ENCODE assay signal across 10 cellular contexts in genomic region chr2:202149155-202149762, GRCh38.
A peak's percentile ranks its signal among the peaks of the same experiment; 100 is the strongest.
DNase-seq lines count a peak whose midpoint lies in the region; FAIRE-seq and TF ChIP-seq lines count a peak whose summit lies in the region.
"Had no signal": no experiment of that assay in that cellular context is flagged by ENCODE, and none has a peak within 500 bp of the region (broad histone marks: within the 10 kb centered on the region; RNA-seq: fewer than 3 reads in every experiment).

No MANE protein-coding gene starts in this region.

- no peak overlapping the region for H3K27ac ChIP-seq in iPS-18a (ENCODE audit: low read length)
- no peak overlapping the region for H3K27ac ChIP-seq in effector memory CD4-positive, alpha-beta T cell (ENCODE audit: insufficient read depth, low read length, poor library complexity, severe bottlenecking)

- TF ChIP-seq POLR2A in GM12892 (IDR thresholded peaks at IDR 0.05; ENCODE audit: low read depth, low read length): no peak

- no peaks in the 10 kb centered on the region for H3K9me3 ChIP-seq in iPS-18a (ENCODE audit: control insufficient read depth, low read depth, low read length)
- H3K9me3 ChIP-seq in effector memory CD4-positive, alpha-beta T cell (ENCODE audit: control insufficient read depth, low read length): no peaks in the 10 kb centered on the region

- H3K4me1 ChIP-seq in iPS-18a (ENCODE audit: control insufficient read depth, low read depth, low read length): peaks cover 26% of the 10 kb centered on the region
- H3K4me1 ChIP-seq in effector memory CD4-positive, alpha-beta T cell (ENCODE audit: control insufficient read depth, insufficient read depth, low read length, poor library complexity, severe bottlenecking): no peaks in the 10 kb centered on the region

- peak; percentile 20 for DNase-seq in Daoy (ENCODE audit: low read depth)
- peak; percentile 17 to 90 for DNase-seq in cardiac fibroblast (ENCODE audit: low read depth in 2 of 2)
- peak; percentile 52 for DNase-seq in putamen (ENCODE audit: low spot score)
- DNase-seq in NOMO-1 treated with DMSO at 0.1 percent for 48 hours (lab: John Stamatoyannopoulos, UW; ENCODE audit: unreplicated experiment): no peak
- no peak for DNase-seq in GM12892 (ENCODE audit: insufficient read length)
- no peak for DNase-seq in effector memory CD4-positive, alpha-beta T cell
- DNase-seq in activated CD4-positive, alpha-beta T cell treated with anti-CD3 and anti-CD28 coated beads, Interleukin-2, amount 50 U/mL, for 1 hour: no peak
- DNase-seq: activated CD8-positive, alpha-beta T cell treated with anti-CD3 and anti-CD28 coated beads, Interleukin-2, amount 10 ng/mL, durations not matched to agents 7 days and 5 days; NCI-H1048 had no signal

- no peak overlapping the region for H3K4me3 ChIP-seq in cardiac fibroblast (replicated peaks in 1 of 2; ENCODE audit: low read depth in 2 of 2, low read length in 2 of 2)
- H3K4me3 ChIP-seq in iPS-18a (ENCODE audit: low read length): peak overlapping the region; percentile 17
- H3K4me3 ChIP-seq in effector memory CD4-positive, alpha-beta T cell (ENCODE audit: insufficient read depth, low read depth, low read length, poor library complexity, severe bottlenecking): no peak overlapping the region

- H3K27me3 ChIP-seq in iPS-18a (ENCODE audit: control insufficient read depth, insufficient read depth, low read length): no peaks in the 10 kb centered on the region
- no peaks in the 10 kb centered on the region for H3K27me3 ChIP-seq in effector memory CD4-positive, alpha-beta T cell (replicated peaks; ENCODE audit: control insufficient read depth, insufficient read depth, low read length, poor library complexity, severe bottlenecking)

- no peak overlapping the region for H3K9ac ChIP-seq in iPS-18a (ENCODE audit: low read length)

- TF ChIP-seq CTCF in cardiac fibroblast (IDR thresholded peaks at IDR 0.05; ENCODE audit: low read depth, low read length): no peak

- FAIRE-seq in GM12892 (lab: Jason Lieb, UNC): no peak

- no peaks in the 10 kb centered on the region for H3K36me3 ChIP-seq in iPS-18a (ENCODE audit: control insufficient read depth, low read depth, low read length)
- no peaks in the 10 kb centered on the region for H3K36me3 ChIP-seq in effector memory CD4-positive, alpha-beta T cell (ENCODE audit: control insufficient read depth, insufficient read depth, low read length)

Comparison
In these comparisons a context has a peak if more than half of its experiments do, and no peak if none do; other contexts are left out.
1. DNase-seq: peak in Daoy (single experiment), cardiac fibroblast (2 of 2) and putamen (single experiment); none in NOMO-1 treated with DMSO at 0.1 percent for 48 hours (single experiment), GM12892 (single experiment), effector memory CD4-positive, alpha-beta T cell (0 of 3) and activated CD4-positive, alpha-beta T cell treated with anti-CD3 and anti-CD28 coated beads, Interleukin-2, amount 50 U/mL, for 1 hour (single experiment).